Comparison of ENCODE assay signal across 9 cellular contexts in the genomic region with DNA sequence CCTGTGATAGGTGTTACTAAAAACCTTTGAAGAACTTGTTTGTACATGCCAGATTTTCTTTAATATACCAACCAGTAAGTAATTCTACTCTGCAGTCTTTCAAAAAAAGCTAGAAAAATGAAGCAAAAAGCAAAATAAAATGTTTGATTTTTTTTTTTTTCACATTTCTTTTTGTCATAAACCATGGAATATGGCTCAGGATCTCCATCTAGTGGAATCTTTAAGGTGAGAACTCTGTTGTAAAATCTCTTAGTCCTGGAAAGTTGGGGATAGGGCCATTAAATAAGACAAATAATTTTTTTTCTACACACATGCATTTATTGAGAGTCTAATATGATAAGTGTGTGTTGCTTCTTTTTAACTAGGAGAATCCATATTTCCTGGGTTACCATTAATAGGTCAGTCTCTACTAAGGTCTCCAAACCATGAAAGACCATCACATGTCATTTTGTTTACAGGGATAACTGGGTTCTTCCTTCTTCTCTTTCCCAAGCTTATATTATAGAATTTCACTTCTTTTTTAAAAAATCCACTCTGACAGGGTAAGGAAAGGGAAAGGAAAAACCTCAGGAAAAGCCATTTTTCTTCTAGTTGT.
DNase-seq lines count a peak whose midpoint lies in the region; ATAC-seq, FAIRE-seq and TF ChIP-seq lines count a peak whose summit lies in the region.
"Had no signal": no experiment of that assay in that cellular context is flagged by ENCODE, and none has a peak within 500 bp of the region (broad histone marks: within the 10 kb centered on the region; RNA-seq: fewer than 3 reads in every experiment).

No MANE protein-coding gene starts in this region.

- in situ Hi-C loops in mammary epithelial cell (cut with MboI; ENCODE audit: low sequenced_read_pairs in 2 of 2) = loop anchor here in 1 of 2 donors (25.0 kb wide), 1 partner anchor 326 kb away; no protein-coding TSS in a partner anchor

- H3K4me1 ChIP-seq in mammary epithelial cell (ENCODE audit: insufficient read depth, low read length) (no peaks in the 10 kb centered on the region), gastroesophageal sphincter (no peaks in the 10 kb centered on the region)

- intact Hi-C loops in mammary epithelial cell (cut with micrococcal nuclease) = loop anchor here (1.0 to 5.0 kb wide), 6 partner anchors 65 to 692 kb away; no protein-coding TSS in a partner anchor

- no peak overlapping the region for H3K9ac ChIP-seq in mammary epithelial cell (ENCODE audit: insufficient read depth, low read length)

- no peak overlapping the region for H3K27ac ChIP-seq in mammary epithelial cell (ENCODE audit: insufficient read depth, low read depth, low read length)
- H3K27ac ChIP-seq in gastroesophageal sphincter = no peak overlapping the region

- H3K27me3 ChIP-seq in mammary epithelial cell (ENCODE audit: insufficient read depth, low read length) (no peaks in the 10 kb centered on the region), gastroesophageal sphincter (no peaks in the 10 kb centered on the region)

- H3K9me3 ChIP-seq in mammary epithelial cell (replicated peaks; ENCODE audit: insufficient read depth, low read length) = no peaks in the 10 kb centered on the region
- H3K9me3 ChIP-seq in gastroesophageal sphincter = no peaks in the 10 kb centered on the region

- DNase-seq in D721Med (ENCODE audit: insufficient read length, low spot score) (no peak), LHCN-M2 (ENCODE audit: low read depth) (peak; percentile 44), mammary epithelial cell (no peak), midbrain (lab: John Stamatoyannopoulos, UW) (peak; percentile 34), mesenteric fat pad (ENCODE audit: low spot score) (no peak), AG08396 (ENCODE audit: low spot score) (no peak)
- DNase-seq: T-helper 2 cell had no signal

- H4K20me1 ChIP-seq in mammary epithelial cell (ENCODE audit: insufficient read depth, low read length) = no peaks in the 10 kb centered on the region

- CTCF ChIA-PET in mammary epithelial cell (lab: Charles Lee; ENCODE audit: low non-redundant PET) = interaction anchor here (0.6 to 0.7 kb wide), 2 partner anchors 200 to 279 kb away, joined by 4 read pairs; no protein-coding TSS in a partner anchor

- TF ChIP-seq POLR2A in gastroesophageal sphincter (IDR thresholded peaks at IDR 0.05) = no peak

- BruUV-seq in mammary epithelial cell (replicated peaks; lab: Mats Ljungman, UMichigan) = no TSS peak

- peak; percentile 66 for FAIRE-seq in D721Med (lab: Jason Lieb, UNC)

- no peak for ATAC-seq in HG03280 (IDR thresholded peaks at IDR 0.05; ENCODE audit: unreplicated experiment)
- no peak for ATAC-seq in gastroesophageal sphincter

- no peak overlapping the region for H3K4me2 ChIP-seq in mammary epithelial cell (ENCODE audit: insufficient read depth, low read depth, low read length)

- H3K36me3 ChIP-seq in mammary epithelial cell (ENCODE audit: insufficient read depth, low read length) = no peaks in the 10 kb centered on the region
- no peaks in the 10 kb centered on the region for H3K36me3 ChIP-seq in gastroesophageal sphincter

- H2AFZ ChIP-seq in mammary epithelial cell (ENCODE audit: low read depth, low read length) = no peak overlapping the region

- no peak for TF ChIP-seq EP300 in gastroesophageal sphincter (IDR thresholded peaks at IDR 0.05)

- H3K4me3 ChIP-seq in mammary epithelial cell (replicated peaks in 1 of 3; ENCODE audit: insufficient read depth in 1 of 3, low read depth in 2 of 3, low read length in 3 of 3) (no peak overlapping the region), gastroesophageal sphincter (no peak overlapping the region)

- TF ChIP-seq CTCF in D721Med (IDR thresholded peaks at IDR 0.05; ENCODE audit: insufficient read depth, missing control alignments) (peak; percentile 20), mammary epithelial cell (conservative IDR thresholded peaks at IDR 0.05 in 1 of 2, IDR thresholded peaks at IDR 0.05 in 1 of 2; ENCODE audit: extremely low read depth in 1 of 2, insufficient read depth in 1 of 2, low read depth in 1 of 2, low read length in 2 of 2) (peak; percentile 54 to 59), gastroesophageal sphincter (IDR thresholded peaks at IDR 0.05) (peak in 2 of 4 experiments; percentile 9 to 18)

- no peaks in the 10 kb centered on the region for H3K79me2 ChIP-seq in mammary epithelial cell (ENCODE audit: insufficient read depth, low read length)

- dilution Hi-C loops in mammary epithelial cell (cut with HindIII; ENCODE audit: low sequenced_read_pairs) = loop anchor here (5.0 kb wide), 1 partner anchor 91 kb away; no protein-coding TSS in a partner anchor

Comparison
In these comparisons a context has a peak if more than half of its experiments do, and no peak if none do; other contexts are left out.
1. DNase-seq: peak in LHCN-M2 (single experiment) and midbrain (single experiment); none in D721Med (single experiment), mammary epithelial cell (single experiment), mesenteric fat pad (single experiment) and AG08396 (single experiment).